ENCODE assay signal across 8 cellular contexts in genomic region chr3:54853573-54854404, GRCh38.
DNase-seq lines count a peak whose midpoint lies in the region; ATAC-seq, FAIRE-seq and TF ChIP-seq lines count a peak whose summit lies in the region.

No MANE protein-coding gene starts in this region.

- TF ChIP-seq POLR2A in breast epithelium (IDR thresholded peaks at IDR 0.05): no peak

- no peaks in the 10 kb centered on the region for H3K27me3 ChIP-seq in MG63
- H3K27me3 ChIP-seq in breast epithelium: no peaks in the 10 kb centered on the region
- peaks cover 6% of the 10 kb centered on the region for H3K27me3 ChIP-seq in keratinocyte (ENCODE audit: control insufficient read depth, extremely low read depth, insufficient read depth, low read length)

- no peaks in the 10 kb centered on the region for H3K9me1 ChIP-seq in keratinocyte (ENCODE audit: control insufficient read depth, extremely low read depth, insufficient read depth, low read length)

- H3K27ac ChIP-seq in breast epithelium (no peak overlapping the region), keratinocyte (ENCODE audit: control insufficient read depth, insufficient read depth, low read length) (no peak overlapping the region)

- TF ChIP-seq CTCF in breast epithelium (IDR thresholded peaks at IDR 0.05) (peak; percentile 40 to 87 (median 80)), keratinocyte (optimal IDR thresholded peaks at IDR 0.05 in 1 of 3, IDR thresholded peaks at IDR 0.05 in 1 of 3, conservative IDR thresholded peaks at IDR 0.05 in 1 of 3; ENCODE audit: extremely low read depth in 1 of 3, insufficient read depth in 2 of 3, low read length in 3 of 3) (peak; percentile 75 to 93 (median 90))

- H3K9ac ChIP-seq in keratinocyte (ENCODE audit: control insufficient read depth, extremely low read depth, insufficient read depth, low read length): no peak overlapping the region

- H3K36me3 ChIP-seq in MG63 (no peaks in the 10 kb centered on the region), breast epithelium (no peaks in the 10 kb centered on the region), keratinocyte (ENCODE audit: control insufficient read depth in 2 of 2, extremely low read depth in 1 of 2, insufficient read depth in 2 of 2, low read length in 2 of 2) (no peaks in the 10 kb centered on the region)

- H3K4me3 ChIP-seq in MG63: no peak overlapping the region
- no peak overlapping the region for H3K4me3 ChIP-seq in breast epithelium
- H3K4me3 ChIP-seq in keratinocyte (ENCODE audit: control insufficient read depth in 2 of 3, extremely low read depth in 1 of 3, insufficient read depth in 2 of 3, low read depth in 1 of 3, low read length in 3 of 3): no peak overlapping the region

- no peaks in the 10 kb centered on the region for H4K20me1 ChIP-seq in keratinocyte (ENCODE audit: control insufficient read depth, extremely low read depth, insufficient read depth, low read length)

- DNase-seq in DMS79 (lab: John Stamatoyannopoulos, UW) (peak; percentile 32), MG63 (peak; percentile 61), breast epithelium (ENCODE audit: low spot score in 2 of 2) (peak; percentile 33 to 79), keratinocyte (ENCODE audit: low read depth, low spot score) (no peak), activated gamma-delta T cell (lab: John Stamatoyannopoulos, UW) (no peak)
- peak; percentile 10 to 27 for DNase-seq in stimulated activated CD4-positive, alpha-beta T cell treated with anti-CD3 and anti-CD28 coated beads, Interleukin-15, amount 100 ng/mL, for 48 hours (ENCODE audit: low read depth in 2 of 2)

- H3K4me2 ChIP-seq in keratinocyte (ENCODE audit: control insufficient read depth, extremely low read depth, insufficient read depth, low read depth, low read length): no peak overlapping the region

- H3K4me1 ChIP-seq in breast epithelium: peaks cover 0 to 3% of the 10 kb centered on the region in 2 donors
- H3K4me1 ChIP-seq in keratinocyte (ENCODE audit: control insufficient read depth, extremely low read depth, insufficient read depth, low read length): peaks cover 10% of the 10 kb centered on the region

- ATAC-seq in GM21619 (IDR thresholded peaks at IDR 0.05; ENCODE audit: unreplicated experiment) (peak; percentile 87), SK-N-SH treated with all-trans-retinoic acid at 6 μM for 48 hours (peak; percentile 98)

- FAIRE-seq in keratinocyte (lab: Jason Lieb, UNC): peak; percentile 13

- dilution Hi-C loops in keratinocyte (cut with MboI; ENCODE audit: extremely low pct_ligation_motif_present, low sequenced_read_pairs): no loop called here

- intact Hi-C loops in breast epithelium (cut with DNase I; ENCODE audit: low total_unique reads): no loop called here

- H2AFZ ChIP-seq in keratinocyte (ENCODE audit: control insufficient read depth, low read length): no peak overlapping the region

- H3K79me2 ChIP-seq in keratinocyte (ENCODE audit: control insufficient read depth, insufficient read depth, low read length): no peaks in the 10 kb centered on the region

- H3K9me3 ChIP-seq in MG63: no peaks in the 10 kb centered on the region
- H3K9me3 ChIP-seq in breast epithelium: no peaks in the 10 kb centered on the region
- H3K9me3 ChIP-seq in keratinocyte (ENCODE audit: control insufficient read depth, low read depth, low read length): no peaks in the 10 kb centered on the region

TF ChIP-seq in SK-N-SH treated with all-trans-retinoic acid at 6 μM for 48 hours, 23 proteins besides CTCF, POLR2A, EP300 and RAD21:
- TF ChIP-seq ZFP3 (CRISPR knock-in tag; IDR thresholded peaks at IDR 0.05) (no peak), TSHZ2 (CRISPR knock-in tag; IDR thresholded peaks at IDR 0.05) (no peak), PATZ1 (CRISPR knock-in tag; IDR thresholded peaks at IDR 0.05; ENCODE audit: borderline replicate concordance) (no peak), POU6F1 (CRISPR knock-in tag; IDR thresholded peaks at IDR 0.05; ENCODE audit: borderline replicate concordance, low read depth) (no peak), ZC3H10 (CRISPR knock-in tag; IDR thresholded peaks at IDR 0.05) (no peak), CSDC2 (CRISPR knock-in tag; IDR thresholded peaks at IDR 0.05) (no peak), ZNF565 (CRISPR knock-in tag; conservative IDR thresholded peaks at IDR 0.05; ENCODE audit: low read depth) (no peak), BACH2 (CRISPR knock-in tag; IDR thresholded peaks at IDR 0.05; ENCODE audit: borderline replicate concordance) (no peak), CSRNP3 (CRISPR knock-in tag; IDR thresholded peaks at IDR 0.05) (no peak), OSR1 (CRISPR knock-in tag; IDR thresholded peaks at IDR 0.05) (no peak), GLIS3 (CRISPR knock-in tag; IDR thresholded peaks at IDR 0.05) (no peak), ESRRG (CRISPR knock-in tag; IDR thresholded peaks at IDR 0.05) (no peak), ZFP30 (CRISPR knock-in tag; IDR thresholded peaks at IDR 0.05) (no peak)

Comparison
In these comparisons a context has a peak if more than half of its experiments do, and no peak if none do; other contexts are left out.
1. DNase-seq: peak in DMS79 (single experiment), MG63 (single experiment), breast epithelium (2 of 2) and stimulated activated CD4-positive, alpha-beta T cell treated with anti-CD3 and anti-CD28 coated beads, Interleukin-15, amount 100 ng/mL, for 48 hours (2 of 2); none in keratinocyte (single experiment) and activated gamma-delta T cell (single experiment).